ENCODE assay signal across 2 cellular contexts in genomic region chr15:45399381-45400212, GRCh38.
TF ChIP-seq lines count a peak whose summit lies in the region.

No MANE protein-coding gene starts in this region.

TF ChIP-seq in HCT116, 20 proteins besides CTCF, POLR2A, EP300 and RAD21:
- no peak for TF ChIP-seq ZFX (IDR thresholded peaks at IDR 0.05)
- TF ChIP-seq, protein P1, sequence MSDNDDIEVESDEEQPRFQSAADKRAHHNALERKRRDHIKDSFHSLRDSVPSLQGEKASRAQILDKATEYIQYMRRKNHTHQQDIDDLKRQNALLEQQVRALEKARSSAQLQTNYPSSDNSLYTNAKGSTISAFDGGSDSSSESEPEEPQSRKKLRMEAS (IDR thresholded peaks at IDR 0.05) = 0 out of 2 replicates have a peak, but pooled peaks have one; percentile 4
TF ChIP-seq in HCT116: peak in this region for 1.

TF ChIP-seq in neural cell, 6 proteins besides CTCF, POLR2A, EP300 and RAD21:
- TF ChIP-seq EZH2 (IDR thresholded peaks at IDR 0.05; ENCODE audit: borderline replicate concordance, insufficient read depth, low read length, poor library complexity, severe bottlenecking) = no peak
- peak; percentile 71 for TF ChIP-seq SMC3 (conservative IDR thresholded peaks at IDR 0.05; ENCODE audit: poor library complexity)
